Comparison of ENCODE assay signal across 8 cellular contexts in the genomic region with DNA sequence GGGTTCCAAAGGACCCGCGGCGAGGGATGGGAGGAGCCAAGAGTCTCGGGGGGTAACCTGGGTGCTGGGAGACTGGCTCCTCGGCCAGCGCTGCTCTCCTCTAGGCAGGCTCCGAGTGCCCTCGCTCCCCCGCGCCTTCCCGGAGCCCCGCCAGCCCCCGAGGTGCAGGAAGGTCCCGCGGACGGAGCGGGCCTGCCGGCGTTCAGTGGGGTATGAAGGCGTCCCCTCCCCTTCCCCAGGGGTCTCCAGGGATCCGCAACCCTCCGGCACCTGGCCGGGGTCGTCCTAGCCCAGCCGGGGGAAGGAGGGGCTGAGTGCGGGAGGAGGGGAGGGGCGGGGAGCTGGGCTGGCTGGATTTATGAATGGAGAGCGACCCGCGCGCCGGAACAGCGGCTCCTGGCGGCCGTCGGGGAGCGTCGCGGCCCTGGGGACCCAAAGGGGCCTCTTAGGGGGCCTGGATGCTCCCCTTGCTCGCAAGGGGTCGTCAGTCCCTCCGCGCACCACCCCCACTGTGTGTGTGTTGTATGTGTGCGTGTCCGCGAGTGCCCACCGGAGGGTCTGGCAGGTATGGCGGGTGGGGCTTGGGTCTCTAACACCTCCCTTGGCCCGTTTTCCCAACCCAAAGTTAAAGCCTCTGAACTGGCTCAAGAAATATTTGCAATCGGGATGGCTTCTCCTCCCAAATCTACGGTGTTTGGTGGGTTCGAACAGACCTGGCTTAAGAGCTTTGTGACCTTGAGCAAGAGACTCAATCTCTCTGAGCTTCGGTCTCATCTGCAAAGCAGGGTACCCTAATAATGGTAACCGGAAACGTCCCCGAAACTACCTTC. TPM values are rescaled to one million over a fixed set of nuclear protein-coding genes. Genes with fewer than 3 reads are reported as not detected.
DNase-seq lines count a peak whose midpoint lies in the region; ATAC-seq and TF ChIP-seq lines count a peak whose summit lies in the region.
"Had no signal": no experiment of that assay in that cellular context is flagged by ENCODE, and none has a peak within 500 bp of the region (broad histone marks: within the 10 kb centered on the region; RNA-seq: fewer than 3 reads in every experiment).

No MANE protein-coding gene starts in this region.

- TF ChIP-seq CTCF in LNCAP (IDR thresholded peaks at IDR 0.05): peak; percentile 97
- peak; percentile 96 for TF ChIP-seq CTCF in VCaP (conservative IDR thresholded peaks at IDR 0.05)
- TF ChIP-seq CTCF in coronary artery (IDR thresholded peaks at IDR 0.05): peak; percentile 92

- ATAC-seq in memory B cell (ENCODE audit: low read depth): peak; percentile 80
- peak; percentile 70 for ATAC-seq in stimulated activated naive CD8-positive, alpha-beta T cell treated with anti-CD3 and anti-CD28 coated beads, Interleukin-15, Interleukin-2, amounts not matched to agents 100 U/mL and 50 U/mL, for 24 hours

- peaks cover 20% of the 10 kb centered on the region for H3K27me3 Mint-ChIP-seq in memory B cell

- H3K4me3 ChIP-seq in coronary artery: peak overlapping the region; percentile 75

- no peaks in the 10 kb centered on the region for H3K36me3 Mint-ChIP-seq in memory B cell

- peak overlapping the region; percentile 38 for H3K4me3 Mint-ChIP-seq in memory B cell

- no peak overlapping the region for H3K27ac Mint-ChIP-seq in memory B cell

- H3K9me3 Mint-ChIP-seq in memory B cell: no peaks in the 10 kb centered on the region

- DNase-seq in GM03348 (ENCODE audit: low spot score) (peak; percentile 87), coronary artery (ENCODE audit: low spot score) (peak; percentile 74), memory B cell (ENCODE audit: low spot score in 2 of 2) (peak; percentile 47 to 58), occipital lobe (lab: John Stamatoyannopoulos, UW) (no peak)
- peak; percentile 65 for DNase-seq in stimulated activated naive CD8-positive, alpha-beta T cell treated with anti-CD3 and anti-CD28 coated beads, Interleukin-15, Interleukin-2, amounts not matched to agents 100 U/mL and 50 U/mL, for 24 hours

- H3K27ac ChIP-seq in VCaP (peak overlapping the region; percentile 36; the same call in 1 of the 2 replicates), coronary artery (peak overlapping the region in 1 of 2 donors; percentile 40)
- H3K27ac ChIP-seq: epithelial cell of prostate had no signal

- peaks cover 10% of the 10 kb centered on the region for H3K4me1 Mint-ChIP-seq in memory B cell

RNA-seq across cellular contexts. Expression of a gene that starts 0.6 kb away (rescaled TPM):
- total RNA-seq in occipital lobe: 1.1 TPM

RNA-seq across cellular contexts. Expression of a gene that starts 26.5 kb away (rescaled TPM):
- 53.5 TPM for total RNA-seq in occipital lobe

RNA-seq across cellular contexts. Expression of a gene that starts 41.8 kb away (rescaled TPM):
- total RNA-seq in occipital lobe: 2.8 TPM
